ENCODE assay signal across 1 cellular context in genomic region chr3:71010731-71011455, GRCh38.
A peak's percentile ranks its signal among the peaks of the same experiment; 100 is the strongest.
TF ChIP-seq lines count a peak whose summit lies in the region.

No MANE protein-coding gene starts in this region.

TF ChIP-seq in GM12878, 131 proteins besides CTCF, POLR2A, EP300 and RAD21:
- TF ChIP-seq IRF5 (IDR thresholded peaks at IDR 0.05; ENCODE audit: borderline replicate concordance) (no peak), RUNX3 (IDR thresholded peaks at IDR 0.05; ENCODE audit: low read length) (peak; percentile 78), CUX1 (IDR thresholded peaks at IDR 0.05; ENCODE audit: insufficient replicate concordance, low read depth, low read length) (peak; percentile 59), HDAC6 (IDR thresholded peaks at IDR 0.05; ENCODE audit: unreplicated experiment) (no peak), USF1 (IDR thresholded peaks at IDR 0.05; ENCODE audit: borderline replicate concordance, extremely low read length, insufficient read depth, low read depth, low read length) (peak; percentile 28), RFX5 (IDR thresholded peaks at IDR 0.05; ENCODE audit: low read depth, low read length) (no peak), POLR2AphosphoS2 (IDR thresholded peaks at IDR 0.05; ENCODE audit: low read depth, low read length) (no peak), CREM (IDR thresholded peaks at IDR 0.05; ENCODE audit: low read depth) (0 out of 2 replicates have a peak, but pooled peaks have one; percentile 8), ATF2 (IDR thresholded peaks at IDR 0.05; ENCODE audit: low read length) (peak; percentile 73; the same call in 1 of the 2 replicates), NFIC (IDR thresholded peaks at IDR 0.05; ENCODE audit: low read depth, low read length) (peak; percentile 53), MYC (IDR thresholded peaks at IDR 0.05; ENCODE audit: insufficient read depth, insufficient read length, insufficient replicate concordance, low read length, severe bottlenecking) (no peak), BCL11A (IDR thresholded peaks at IDR 0.05; ENCODE audit: low read depth, low read length) (peak; percentile 29; the same call in 1 of the 2 replicates), IKZF2 (IDR thresholded peaks at IDR 0.05) (0 out of 4 replicates have a peak, but pooled peaks of 1 of the 2 experiments have one; percentile 11), SPI1 (IDR thresholded peaks at IDR 0.05; ENCODE audit: borderline replicate concordance, insufficient read depth, low read depth, low read length) (peak; percentile 36; the same call in 1 of the 2 replicates), MEF2A (IDR thresholded peaks at IDR 0.05; ENCODE audit: insufficient read depth, low read depth, low read length) (0 out of 2 replicates have a peak, but pooled peaks have one; percentile 17), TCF12 (IDR thresholded peaks at IDR 0.05; ENCODE audit: low read depth, low read length) (0 out of 2 replicates have a peak, but pooled peaks have one; percentile 35), SMC3 (IDR thresholded peaks at IDR 0.05; ENCODE audit: borderline replicate concordance, low read length) (no peak), RCOR1 (conservative IDR thresholded peaks at IDR 0.05; ENCODE audit: low read depth, low read length) (no peak), FOXM1 (IDR thresholded peaks at IDR 0.05; ENCODE audit: low read depth, low read length) (peak; percentile 17; the same call in 1 of the 2 replicates), SUPT20H (IDR thresholded peaks at IDR 0.05; ENCODE audit: borderline replicate concordance, control insufficient read depth, low read depth, low read length) (no peak), NKRF (conservative IDR thresholded peaks at IDR 0.05) (no peak)
